Comparison of ENCODE assay signal across 19 cellular contexts in genomic region chr9:113526231-113526746, GRCh38.
DNase-seq lines count a peak whose midpoint lies in the region; ATAC-seq and TF ChIP-seq lines count a peak whose summit lies in the region.
"Had no signal": no experiment of that assay in that cellular context is flagged by ENCODE, and none has a peak within 500 bp of the region (broad histone marks: within the 10 kb centered on the region; RNA-seq: fewer than 3 reads in every experiment).

No MANE protein-coding gene starts in this region.

- H2BK15ac ChIP-seq in mesenchymal stem cell (ENCODE audit: low read depth, poor library complexity, severe bottlenecking): no peak overlapping the region

- H3K27me3 Mint-ChIP-seq in activated CD8-positive, alpha-beta T cell treated with anti-CD3 and anti-CD28 coated beads for 36 hours: no peaks in the 10 kb centered on the region
- H3K27me3 Mint-ChIP-seq in activated CD8-positive, alpha-beta T cell treated with anti-CD3 and anti-CD28 coated beads, Interleukin-2, amount 10 ng/mL, durations not matched to agents 7 days and 5 days (ENCODE audit: low read depth): no peaks in the 10 kb centered on the region
- H3K27me3 Mint-ChIP-seq: type B pancreatic cell had no signal

- WGBS in mesenchymal stem cell: 96% methylated on average over 7 of the region's 8 CpGs

- H2BK12ac ChIP-seq in mesenchymal stem cell (ENCODE audit: low read length in 2 of 2): no peak overlapping the region

- H3K9ac ChIP-seq in stomach smooth muscle (ENCODE audit: low read length in 2 of 2) (peak overlapping the region in 1 of 2 donors; percentile 29), mesenchymal stem cell (ENCODE audit: low read length) (no peak overlapping the region)

- H3K4me3 ChIP-seq in stomach smooth muscle (ENCODE audit: low read length in 2 of 2) (peak overlapping the region in 1 of 2 donors; percentile 22), mesenchymal stem cell (ENCODE audit: insufficient read depth in 1 of 2, low read depth in 1 of 2, low read length in 2 of 2) (no peak overlapping the region)
- H3K4me3 ChIP-seq: GM23338 had no signal

- no peak overlapping the region for H3K4me2 ChIP-seq in mesenchymal stem cell (ENCODE audit: low read length, poor library complexity, severe bottlenecking)
- H3K4me2 ChIP-seq: GM23338 had no signal

- H2BK5ac ChIP-seq in mesenchymal stem cell (ENCODE audit: low read depth, low read length, poor library complexity, severe bottlenecking): no peak overlapping the region

- no peak overlapping the region for H2AFZ ChIP-seq in mesenchymal stem cell (ENCODE audit: low read depth, low read length)
- H2AFZ ChIP-seq: GM23338 had no signal

- H3K27me3 ChIP-seq in layer of hippocampus (ENCODE audit: control insufficient read depth, insufficient read depth, low read length): no peaks in the 10 kb centered on the region
- no peaks in the 10 kb centered on the region for H3K27me3 ChIP-seq in stomach smooth muscle (ENCODE audit: control insufficient read depth in 1 of 2, insufficient read depth in 2 of 2, low read length in 2 of 2)
- H3K27me3 ChIP-seq in mesenchymal stem cell (ENCODE audit: control insufficient read depth in 1 of 2, insufficient read depth in 1 of 2, low read length in 2 of 2): peaks cover 0 to 49% of the 10 kb centered on the region in 2 experiments

- no peak overlapping the region for H3K23ac ChIP-seq in mesenchymal stem cell (ENCODE audit: low read length in 2 of 2)

- no peaks in the 10 kb centered on the region for H3K9me3 Mint-ChIP-seq in activated CD8-positive, alpha-beta T cell treated with anti-CD3 and anti-CD28 coated beads for 36 hours
- no peaks in the 10 kb centered on the region for H3K9me3 Mint-ChIP-seq in activated CD8-positive, alpha-beta T cell treated with anti-CD3 and anti-CD28 coated beads, Interleukin-2, amount 10 ng/mL, durations not matched to agents 7 days and 5 days (ENCODE audit: insufficient read depth)
- H3K9me3 Mint-ChIP-seq: GM23338, type B pancreatic cell had no signal

- no peak overlapping the region for H3K4me3 Mint-ChIP-seq in activated CD8-positive, alpha-beta T cell treated with anti-CD3 and anti-CD28 coated beads for 36 hours
- no peak overlapping the region for H3K4me3 Mint-ChIP-seq in activated CD8-positive, alpha-beta T cell treated with anti-CD3 and anti-CD28 coated beads, Interleukin-2, amount 10 ng/mL, durations not matched to agents 7 days and 5 days
- H3K4me3 Mint-ChIP-seq: GM23338, type B pancreatic cell had no signal

- no peak overlapping the region for H2BK120ac ChIP-seq in mesenchymal stem cell (ENCODE audit: low read depth, low read length)

- no peaks in the 10 kb centered on the region for H3K9me3 ChIP-seq in stomach smooth muscle (ENCODE audit: control insufficient read depth in 2 of 2, low read length in 2 of 2)
- no peaks in the 10 kb centered on the region for H3K9me3 ChIP-seq in mesenchymal stem cell (ENCODE audit: control insufficient read depth, low read length)

- no peak overlapping the region for H4K8ac ChIP-seq in mesenchymal stem cell (ENCODE audit: low read length)

- no peak overlapping the region for H2AK5ac ChIP-seq in mesenchymal stem cell (ENCODE audit: low read length, severe bottlenecking)

- no peak for ATAC-seq in activated CD8-positive, alpha-beta T cell treated with anti-CD3 and anti-CD28 coated beads for 36 hours
- no peak for ATAC-seq in activated CD8-positive, alpha-beta T cell treated with anti-CD3 and anti-CD28 coated beads, Interleukin-2, amount 10 ng/mL, durations not matched to agents 7 days and 5 days
- ATAC-seq in GM19455 (IDR thresholded peaks at IDR 0.05; ENCODE audit: unreplicated experiment): no peak

- H3K4me1 Mint-ChIP-seq in activated CD8-positive, alpha-beta T cell treated with anti-CD3 and anti-CD28 coated beads for 36 hours (ENCODE audit: low read depth): peaks cover 67% of the 10 kb centered on the region
- H3K4me1 Mint-ChIP-seq in activated CD8-positive, alpha-beta T cell treated with anti-CD3 and anti-CD28 coated beads, Interleukin-2, amount 10 ng/mL, durations not matched to agents 7 days and 5 days (ENCODE audit: low read depth): peaks cover 67% of the 10 kb centered on the region

- no peak overlapping the region for H3K14ac ChIP-seq in mesenchymal stem cell (ENCODE audit: low read length in 2 of 2)

- H4K91ac ChIP-seq in mesenchymal stem cell (ENCODE audit: low read length): no peak overlapping the region

- H3K4ac ChIP-seq in mesenchymal stem cell (ENCODE audit: low read depth in 1 of 2, low read length in 2 of 2): no peak overlapping the region

- peaks cover 15% of the 10 kb centered on the region for H3K79me1 ChIP-seq in mesenchymal stem cell (replicated peaks; ENCODE audit: low read length, poor library complexity, severe bottlenecking)

- POLR2A ChIA-PET in activated CD8-positive, alpha-beta T cell treated with anti-CD3 and anti-CD28 coated beads for 36 hours (lab: Charles Lee): interaction anchor here (1.3 to 6.1 kb wide), 4 partner anchors 9 to 62 kb away, joined by 3 to 50 read pairs (median 6); no protein-coding TSS in a partner anchor
- POLR2A ChIA-PET in activated CD8-positive, alpha-beta T cell treated with anti-CD3 and anti-CD28 coated beads, Interleukin-2, amount 10 ng/mL, durations not matched to agents 7 days and 5 days (lab: Charles Lee): interaction anchor here (1.1 to 1.3 kb wide), 3 partner anchors 8 to 56 kb away, joined by 3 to 4 read pairs (median 3); no protein-coding TSS in a partner anchor

- H3K4me1 ChIP-seq in stomach smooth muscle (ENCODE audit: control insufficient read depth, insufficient read depth, low read length) (peaks cover 71% of the 10 kb centered on the region), mesenchymal stem cell (ENCODE audit: control insufficient read depth, insufficient read depth, low read depth, low read length) (peaks cover 16% of the 10 kb centered on the region)

- peaks cover 75% of the 10 kb centered on the region for H3K36me3 Mint-ChIP-seq in activated CD8-positive, alpha-beta T cell treated with anti-CD3 and anti-CD28 coated beads for 36 hours (ENCODE audit: low read depth)
- H3K36me3 Mint-ChIP-seq in activated CD8-positive, alpha-beta T cell treated with anti-CD3 and anti-CD28 coated beads, Interleukin-2, amount 10 ng/mL, durations not matched to agents 7 days and 5 days (ENCODE audit: low read depth): peaks cover 82% of the 10 kb centered on the region
- H3K36me3 Mint-ChIP-seq: type B pancreatic cell had no signal

- peaks cover 35 to 38% of the 10 kb centered on the region in 2 donors for H3K36me3 ChIP-seq in stomach smooth muscle (ENCODE audit: control insufficient read depth in 2 of 2, insufficient read depth in 2 of 2, low read length in 2 of 2)
- H3K36me3 ChIP-seq in mesenchymal stem cell (ENCODE audit: control insufficient read depth in 1 of 2, insufficient read depth in 2 of 2, low read depth in 1 of 2, low read length in 2 of 2): peaks cover 0 to 35% of the 10 kb centered on the region in 2 experiments

- H3K27ac ChIP-seq in angular gyrus (ENCODE audit: low read depth, low read length) (peak overlapping the region; percentile 50), layer of hippocampus (ENCODE audit: low read depth, low read length) (peak overlapping the region; percentile 64), stomach smooth muscle (ENCODE audit: low read length) (peak overlapping the region; percentile 86), mesenchymal stem cell (ENCODE audit: low read length, poor library complexity, severe bottlenecking) (no peak overlapping the region)
- H3K27ac ChIP-seq: 22Rv1, VCaP had no signal

- DNase-seq in activated CD8-positive, alpha-beta T cell treated with anti-CD3 and anti-CD28 coated beads for 36 hours: no peak
- DNase-seq in activated CD8-positive, alpha-beta T cell treated with anti-CD3 and anti-CD28 coated beads, Interleukin-2, amount 10 ng/mL, durations not matched to agents 7 days and 5 days: no peak
- DNase-seq in NCI-H1694 (lab: John Stamatoyannopoulos, UW) (no peak), mesenchymal stem cell (no peak)
- DNase-seq: kidney; midbrain; MM.1S; NCI-H187 treated with DMSO at 0.1 percent for 48 hours; occipital lobe; stimulated activated CD4-positive, alpha-beta T cell treated with anti-CD3 and anti-CD28 coated beads, Interleukin-2, amount 100 ng/mL, for 24 hours; T-helper 1 cell had no signal

- TF ChIP-seq CTCF in activated CD8-positive, alpha-beta T cell treated with anti-CD3 and anti-CD28 coated beads for 36 hours (IDR thresholded peaks at IDR 0.05): no peak

- CTCF ChIA-PET in activated CD8-positive, alpha-beta T cell treated with anti-CD3 and anti-CD28 coated beads for 36 hours (lab: Charles Lee): interaction anchor here (1.2 to 1.8 kb wide), 2 partner anchors 9 to 53 kb away, joined by 3 read pairs; no protein-coding TSS in a partner anchor
- CTCF ChIA-PET in activated CD8-positive, alpha-beta T cell treated with anti-CD3 and anti-CD28 coated beads, Interleukin-2, amount 10 ng/mL, durations not matched to agents 7 days and 5 days (lab: Charles Lee): interaction anchor here (0.9 kb wide), 1 partner anchor 56 kb away, joined by 3 read pairs; no protein-coding TSS in a partner anchor

- peak overlapping the region; percentile 58 for H3K27ac Mint-ChIP-seq in activated CD8-positive, alpha-beta T cell treated with anti-CD3 and anti-CD28 coated beads for 36 hours
- H3K27ac Mint-ChIP-seq in activated CD8-positive, alpha-beta T cell treated with anti-CD3 and anti-CD28 coated beads, Interleukin-2, amount 10 ng/mL, durations not matched to agents 7 days and 5 days: no peak overlapping the region

- intact Hi-C loops in activated CD8-positive, alpha-beta T cell treated with anti-CD3 and anti-CD28 coated beads for 36 hours (cut with micrococcal nuclease): no loop called here

- no peak overlapping the region for H3K18ac ChIP-seq in mesenchymal stem cell (ENCODE audit: low read depth in 1 of 2, low read length in 2 of 2)
